Comparison of ENCODE assay signal across 11 cellular contexts in genomic region chr1:193418745-193419058, GRCh38.
DNase-seq lines count a peak whose midpoint lies in the region; ATAC-seq, FAIRE-seq and TF ChIP-seq lines count a peak whose summit lies in the region.
"Had no signal": no experiment of that assay in that cellular context is flagged by ENCODE, and none has a peak within 500 bp of the region (broad histone marks: within the 10 kb centered on the region; RNA-seq: fewer than 3 reads in every experiment).

No MANE protein-coding gene starts in this region.

- H3K27ac ChIP-seq in astrocyte (ENCODE audit: low read depth, low read length) (no peak overlapping the region), aorta (ENCODE audit: low read depth in 1 of 2, low read length in 2 of 2) (no peak overlapping the region)

- H3K4me3 Mint-ChIP-seq in astrocyte (ENCODE audit: unreplicated experiment): peak overlapping the region; percentile 37

- ATAC-seq in Right ventricle myocardium inferior (peak; percentile 5), Right ventricle myocardium superior (ENCODE audit: poor library complexity) (no peak), aorta (ENCODE audit: low FRiP score) (no peak), GM18511 (IDR thresholded peaks at IDR 0.05; ENCODE audit: unreplicated experiment) (no peak)

- no peaks in the 10 kb centered on the region for H3K79me2 ChIP-seq in astrocyte (ENCODE audit: insufficient read depth, low read length)

- H4K20me1 ChIP-seq in astrocyte (ENCODE audit: insufficient read depth, low read length): no peaks in the 10 kb centered on the region

- no peak for TF ChIP-seq CTCF in astrocyte (IDR thresholded peaks at IDR 0.05; ENCODE audit: insufficient read depth, low read depth, low read length)

- H3K9me3 ChIP-seq in astrocyte (ENCODE audit: insufficient read depth, low read depth, low read length) (no peaks in the 10 kb centered on the region), mononuclear cell (ENCODE audit: low read depth, low read length) (no peaks in the 10 kb centered on the region), aorta (ENCODE audit: control insufficient read depth, low read length) (no peaks in the 10 kb centered on the region)

- H3K36me3 ChIP-seq in astrocyte (ENCODE audit: insufficient read depth, low read length): no peaks in the 10 kb centered on the region
- no peaks in the 10 kb centered on the region for H3K36me3 ChIP-seq in aorta (ENCODE audit: control insufficient read depth in 1 of 2, insufficient read depth in 2 of 2, low read length in 1 of 2)

- no peaks in the 10 kb centered on the region for H3K36me3 Mint-ChIP-seq in astrocyte (ENCODE audit: low read depth, unreplicated experiment)

- H3K4me1 ChIP-seq in astrocyte (ENCODE audit: insufficient read depth, low read length): no peaks in the 10 kb centered on the region
- peaks cover 11% of the 10 kb centered on the region for H3K4me1 ChIP-seq in mononuclear cell (ENCODE audit: insufficient read depth, low read length)
- H3K4me1 ChIP-seq in aorta (ENCODE audit: control insufficient read depth in 1 of 2, insufficient read depth in 2 of 2, low read length in 2 of 2): no peaks in the 10 kb centered on the region

- peak overlapping the region; percentile 33 for H3K9ac ChIP-seq in astrocyte (ENCODE audit: low read length)

- no peak for DNase-seq in Right ventricle myocardium inferior (ENCODE audit: missing footprints)
- DNase-seq in Right ventricle myocardium superior: no peak
- DNase-seq in astrocyte (ENCODE audit: low read depth): no peak
- DNase-seq in aorta: no peak
- DNase-seq in DMS79 treated with DMSO at 0.1 percent for 48 hours (lab: John Stamatoyannopoulos, UW): no peak
- no peak for DNase-seq in GM12891 (ENCODE audit: insufficient read length, low spot score)
- DNase-seq: caudate nucleus; stimulated activated CD4-positive, alpha-beta T cell treated with anti-CD3 and anti-CD28 coated beads, Interleukin-2, amount 100 ng/mL, for 24 hours had no signal

- peaks cover 9% of the 10 kb centered on the region for H3K4me1 Mint-ChIP-seq in astrocyte (ENCODE audit: low read depth, unreplicated experiment)

- H3K27me3 ChIP-seq in astrocyte (ENCODE audit: insufficient read depth, low read length) (no peaks in the 10 kb centered on the region), mononuclear cell (ENCODE audit: insufficient read depth, low read length) (no peaks in the 10 kb centered on the region), aorta (ENCODE audit: control insufficient read depth in 1 of 2, insufficient read depth in 2 of 2, low read length in 1 of 2) (no peaks in the 10 kb centered on the region)

- intact Hi-C loops in Right ventricle myocardium inferior (cut with DNase I) (no loop called here), Right ventricle myocardium superior (cut with DNase I) (no loop called here), aorta (cut with DNase I) (no loop called here)

- WGBS in aorta, 2 donors: 44 to 45% methylated on average over 3 of the region's 3 CpGs

- no peak overlapping the region for H2AFZ ChIP-seq in astrocyte (ENCODE audit: low read depth, low read length)

- H3K4me2 ChIP-seq in astrocyte (ENCODE audit: low read length): peak overlapping the region; percentile 74

- no peaks in the 10 kb centered on the region for H3K27me3 Mint-ChIP-seq in astrocyte (ENCODE audit: low read depth, unreplicated experiment)

- no peaks in the 10 kb centered on the region for H3K9me3 Mint-ChIP-seq in astrocyte (ENCODE audit: unreplicated experiment)

- no peak for TF ChIP-seq POLR2A in GM12891 (IDR thresholded peaks at IDR 0.05; ENCODE audit: low read depth, low read length)

- no peak overlapping the region for H3K27ac Mint-ChIP-seq in astrocyte (ENCODE audit: unreplicated experiment)

- FAIRE-seq in astrocyte (lab: Jason Lieb, UNC) (no peak), GM12891 (lab: Jason Lieb, UNC) (no peak)
- FAIRE-seq: islet of Langerhans had no signal

- H3K4me3 ChIP-seq in astrocyte (ENCODE audit: insufficient read depth, low read depth, low read length) (peak overlapping the region; percentile 12), mononuclear cell (ENCODE audit: low read length) (peak overlapping the region; percentile 28), aorta (ENCODE audit: low read length in 2 of 2) (peak overlapping the region; percentile 58 to 64)

TF ChIP-seq in GM12891, 5 proteins besides CTCF, POLR2A, EP300 and RAD21:
- TF ChIP-seq PAX5 (IDR thresholded peaks at IDR 0.05; ENCODE audit: insufficient read depth, low read length, severe bottlenecking) (no peak), POU2F2 (IDR thresholded peaks at IDR 0.05; ENCODE audit: low read depth, low read length) (no peak), SPI1 (IDR thresholded peaks at IDR 0.05; ENCODE audit: low read depth, low read length) (no peak), POLR2AphosphoS5 (IDR thresholded peaks at IDR 0.05; ENCODE audit: low read depth, low read length) (no peak), TAF1 (IDR thresholded peaks at IDR 0.05; ENCODE audit: low read depth, low read length) (no peak)
